ENCODE assay signal across 10 cellular contexts in the genomic region with DNA sequence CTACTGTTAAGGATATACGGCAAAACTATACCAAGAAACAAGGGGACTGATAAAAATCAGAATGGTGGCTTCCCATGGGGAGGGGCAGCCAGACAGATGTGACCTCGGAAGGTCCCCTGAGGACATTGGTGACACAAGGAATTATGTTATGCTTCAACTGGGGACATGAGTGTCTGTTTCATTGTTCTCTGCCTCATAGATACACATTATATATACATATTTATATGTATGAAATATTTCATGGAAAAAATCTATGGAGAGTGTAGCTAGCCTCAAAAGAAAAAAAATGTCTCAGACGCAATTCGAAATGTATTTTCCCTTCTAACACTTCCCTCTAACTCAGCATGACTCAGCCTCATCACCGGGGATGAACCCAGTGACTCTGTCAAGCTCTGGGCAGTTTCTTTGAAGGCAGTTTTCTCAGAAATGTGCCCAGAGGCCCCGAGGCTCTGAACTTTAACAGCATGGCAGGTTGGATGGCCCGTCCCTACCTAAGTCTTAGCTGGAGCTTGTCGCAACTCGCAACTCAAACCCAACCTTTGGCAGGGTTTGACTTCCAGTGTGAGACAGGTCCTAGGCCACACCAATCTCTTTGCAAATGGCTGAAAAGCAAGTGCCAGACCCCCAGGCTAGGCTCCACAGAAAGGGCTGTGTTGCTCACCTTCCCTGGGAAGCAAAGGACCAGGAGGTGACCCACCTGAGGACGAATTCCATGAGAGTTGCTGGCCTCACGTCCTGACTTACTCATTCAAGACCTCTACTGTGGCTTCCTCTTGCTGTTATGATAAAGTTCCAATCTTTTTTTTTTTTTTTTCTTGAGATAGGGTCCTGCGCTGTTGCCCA.
A peak's percentile ranks its signal among the peaks of the same experiment; 100 is the strongest.
DNase-seq lines count a peak whose midpoint lies in the region; ATAC-seq, FAIRE-seq and TF ChIP-seq lines count a peak whose summit lies in the region.
"Had no signal": no experiment of that assay in that cellular context is flagged by ENCODE, and none has a peak within 500 bp of the region (broad histone marks: within the 10 kb centered on the region; RNA-seq: fewer than 3 reads in every experiment).

No MANE protein-coding gene starts in this region.

- FAIRE-seq in astrocyte (lab: Jason Lieb, UNC): no peak

- H3K36me3 Mint-ChIP-seq in astrocyte (ENCODE audit: low read depth, unreplicated experiment): peaks cover 3% of the 10 kb centered on the region

- in situ Hi-C loops in Caki2 (cut with HindIII; ENCODE audit: low pct_unique_long_range_greater_than_20kb, low sequenced_read_pairs): no loop called here

- H3K27me3 Mint-ChIP-seq in astrocyte (ENCODE audit: low read depth, unreplicated experiment): peaks cover 5% of the 10 kb centered on the region

- TF ChIP-seq CTCF in astrocyte (IDR thresholded peaks at IDR 0.05; ENCODE audit: insufficient read depth, low read depth, low read length) (no peak), omental fat pad (IDR thresholded peaks at IDR 0.05) (no peak)

- H3K4me3 Mint-ChIP-seq in astrocyte (ENCODE audit: unreplicated experiment): no peak overlapping the region

- H3K36me3 ChIP-seq in astrocyte (ENCODE audit: insufficient read depth, low read length): no peaks in the 10 kb centered on the region
- H3K36me3 ChIP-seq: tibial artery had no signal

- H2AFZ ChIP-seq in astrocyte (ENCODE audit: low read depth, low read length): no peak overlapping the region

- peaks cover 3% of the 10 kb centered on the region for H3K9me3 Mint-ChIP-seq in astrocyte (ENCODE audit: unreplicated experiment)

- H3K27me3 ChIP-seq in astrocyte (ENCODE audit: insufficient read depth, low read length): no peaks in the 10 kb centered on the region

- no peak overlapping the region for H3K4me3 ChIP-seq in astrocyte (ENCODE audit: insufficient read depth, low read depth, low read length)
- H3K4me3 ChIP-seq: SK-N-MC, tibial artery had no signal

- no peaks in the 10 kb centered on the region for H3K9me3 ChIP-seq in astrocyte (ENCODE audit: insufficient read depth, low read depth, low read length)
- H3K9me3 ChIP-seq: tibial artery had no signal

- H3K4me1 ChIP-seq in astrocyte (ENCODE audit: insufficient read depth, low read length): peaks cover 4% of the 10 kb centered on the region
- H3K4me1 ChIP-seq: tibial artery had no signal

- H3K27ac Mint-ChIP-seq in astrocyte (ENCODE audit: unreplicated experiment): no peak overlapping the region

- peak; percentile 72 for DNase-seq in Caki2 (ENCODE audit: low read depth)
- peak; percentile 84 for DNase-seq in RPMI7951 (ENCODE audit: low read depth)
- peak; percentile 58 for DNase-seq in astrocyte (ENCODE audit: low read depth)
- peak; percentile 11 for DNase-seq in omental fat pad (ENCODE audit: low spot score)
- no peak for DNase-seq in DMS 273 (lab: John Stamatoyannopoulos, UW; ENCODE audit: unreplicated experiment)
- no peak for DNase-seq in iPS-NIHi11 (ENCODE audit: low spot score)

- H3K27ac ChIP-seq in astrocyte (ENCODE audit: low read depth, low read length): no peak overlapping the region
- H3K27ac ChIP-seq: SK-N-MC, tibial artery had no signal

- no peak overlapping the region for H3K9ac ChIP-seq in astrocyte (ENCODE audit: low read length)

- H3K4me1 Mint-ChIP-seq in astrocyte (ENCODE audit: low read depth, unreplicated experiment): peaks cover 3% of the 10 kb centered on the region

- H4K20me1 ChIP-seq in astrocyte (ENCODE audit: insufficient read depth, low read length): no peaks in the 10 kb centered on the region

- ATAC-seq in omental fat pad (ENCODE audit: low FRiP score) (no peak), GM18870 (IDR thresholded peaks at IDR 0.05; ENCODE audit: unreplicated experiment) (no peak), GM18502 (IDR thresholded peaks at IDR 0.05; ENCODE audit: poor library complexity, unreplicated experiment) (no peak)

- no peaks in the 10 kb centered on the region for H3K79me2 ChIP-seq in astrocyte (ENCODE audit: insufficient read depth, low read length)

- H3K4me2 ChIP-seq in astrocyte (ENCODE audit: low read length): no peak overlapping the region

Comparison
In these comparisons a context has a peak if more than half of its experiments do, and no peak if none do; other contexts are left out.
1. DNase-seq: peak in Caki2 (single experiment), RPMI7951 (single experiment), astrocyte (single experiment) and omental fat pad (single experiment); none in DMS 273 (single experiment) and iPS-NIHi11 (single experiment).